Comparison of ENCODE assay signal across 11 cellular contexts in genomic region chr19:55155784-55156183, GRCh38. TPM values are rescaled to one million over a fixed set of nuclear protein-coding genes. Genes with fewer than 3 reads are reported as not detected.
DNase-seq lines count a peak whose midpoint lies in the region; ATAC-seq, FAIRE-seq and TF ChIP-seq lines count a peak whose summit lies in the region.
"Not testable (repeated sequence)": the region's sequence is repeated elsewhere in the genome, so short reads cannot be mapped to it uniquely, and the experiment has no call there.
"Had no signal": no experiment of that assay in that cellular context is flagged by ENCODE, and none has a peak within 500 bp of the region (broad histone marks: within the 10 kb centered on the region; RNA-seq: fewer than 3 reads in every experiment).

No MANE protein-coding gene starts in this region.

- H2AK5ac ChIP-seq in trophoblast cell (ENCODE audit: low read length): not testable (repeated sequence)

- not testable (repeated sequence) for H4K91ac ChIP-seq in trophoblast cell (ENCODE audit: low read depth, low read length)

- not testable (repeated sequence) for H2BK12ac ChIP-seq in trophoblast cell (ENCODE audit: low read length)

- H3K79me1 ChIP-seq in trophoblast cell (ENCODE audit: low read length): not testable (repeated sequence)

- H3K4me2 ChIP-seq in A549 (peak overlapping the region; percentile 70), HepG2 (ENCODE audit: low read depth, low read length) (peak overlapping the region; percentile 74), trophoblast cell (ENCODE audit: low read length) (peak overlapping the region; percentile 23)

- peak overlapping the region; percentile 46; the same call in 1 of the 2 replicates for H3K9ac ChIP-seq in HepG2 (ENCODE audit: insufficient read depth, low read depth, low read length)
- H3K9ac ChIP-seq in trophoblast cell (ENCODE audit: low read length): not testable (repeated sequence)

- TF ChIP-seq CTCF in A549 (IDR thresholded peaks at IDR 0.05); cardiac muscle cell (IDR thresholded peaks at IDR 0.05; ENCODE audit: low read depth, low read length); HepG2 (CRISPR knock-in tag; IDR thresholded peaks at IDR 0.05): not testable (repeated sequence)

- H4K8ac ChIP-seq in trophoblast cell (ENCODE audit: low read depth, low read length): not testable (repeated sequence)

- not testable (repeated sequence) for BruUV-seq in HepG2 (replicated peaks; lab: Mats Ljungman, UMichigan)

- H3K27me3 Mint-ChIP-seq in activated naive CD8-positive, alpha-beta T cell: not testable (repeated sequence)

- H3K18ac ChIP-seq in trophoblast cell (ENCODE audit: low read length): not testable (repeated sequence)

- TF ChIP-seq POLR2A in A549 (IDR thresholded peaks at IDR 0.05; ENCODE audit: low read length); HepG2 (IDR thresholded peaks at IDR 0.05; ENCODE audit: insufficient read depth in 1 of 2, low read depth in 2 of 2, low read length in 2 of 2): not testable (repeated sequence)

- H3K36me3 Mint-ChIP-seq in activated naive CD8-positive, alpha-beta T cell: not testable (repeated sequence)

- H3K4ac ChIP-seq in trophoblast cell (ENCODE audit: low read depth, low read length): not testable (repeated sequence)

- H2BK120ac ChIP-seq in trophoblast cell (ENCODE audit: insufficient read depth, low read length, poor library complexity): not testable (repeated sequence)

- CTCF ChIA-PET in A549 (lab: Yijun Ruan, JAX): interaction anchor here (0.7 to 1.3 kb wide), 3 partner anchors 10 to 231 kb away, joined by 4 to 5 read pairs (median 4); partner anchors contain the start of gene DNAAF3
- CTCF ChIA-PET in HepG2 (lab: Yijun Ruan, JAX; ENCODE audit: low intra/inter-chr PET ratio, low total read pairs): not testable (repeated sequence)

- H3K4me3 Mint-ChIP-seq in activated naive CD8-positive, alpha-beta T cell: peak overlapping the region; percentile 17

- not testable (repeated sequence) for H3K14ac ChIP-seq in trophoblast cell (ENCODE audit: low read length)

- H3K4me1 Mint-ChIP-seq in activated naive CD8-positive, alpha-beta T cell (ENCODE audit: low read depth): peaks cover 29% of the 10 kb centered on the region

- peak in 1 of 2 experiments; percentile 28 for DNase-seq in A549 (ENCODE audit: low read depth in 1 of 2, low spot score in 1 of 2)
- not testable (repeated sequence) for DNase-seq in HAP-1 (ENCODE audit: low spot score in 2 of 2); cardiac muscle cell (ENCODE audit: low read depth in 1 of 2, low spot score in 1 of 2); HepG2 (ENCODE audit: low spot score); trophoblast cell

- TF ChIP-seq EP300 in A549 (IDR thresholded peaks at IDR 0.05); HepG2 (IDR thresholded peaks at IDR 0.05; ENCODE audit: low read depth in 2 of 2, low read length in 2 of 2); HepG2 (CRISPR knock-in tag; IDR thresholded peaks at IDR 0.05; ENCODE audit: borderline replicate concordance): not testable (repeated sequence)

- POLR2A ChIA-PET in A549 (lab: Yijun Ruan, JAX) (interaction anchor here (1.0 to 1.4 kb wide), 2 partner anchors 9 to 252 kb away, joined by 6 to 8 read pairs; partner anchors contain the start of gene UBE2S), HepG2 (lab: Yijun Ruan, JAX) (interaction anchor here (1.1 to 1.2 kb wide), 2 partner anchors 103 to 183 kb away, joined by 4 read pairs; partner anchors contain the start of gene PPP6R1)

- FAIRE-seq in A549 (lab: Jason Lieb, UNC); HepG2 (lab: Jason Lieb, UNC): not testable (repeated sequence)

- H3K4me3 ChIP-seq in A549: peak overlapping the region; percentile 49
- peak overlapping the region; percentile 27 for H3K4me3 ChIP-seq in HAP-1
- peak overlapping the region; percentile 34 for H3K4me3 ChIP-seq in cardiac muscle cell
- H3K4me3 ChIP-seq in HepG2 (replicated peaks in 1 of 3; ENCODE audit: insufficient read depth in 1 of 3, low read depth in 2 of 3, low read length in 3 of 3): peak overlapping the region; percentile 45 to 71 (median 51); a peak in 5 of 6 replicates
- H3K4me3 ChIP-seq in trophoblast cell (ENCODE audit: low read depth, low read length): not testable (repeated sequence)

- in situ Hi-C loops in HAP-1 (cut with MboI; ENCODE audit: low sequenced_read_pairs); HepG2 (cut with HindIII; ENCODE audit: extremely low pct_ligation_motif_present, low pct_unique_long_range_greater_than_20kb): not testable (repeated sequence)

- not testable (repeated sequence) for H2AFZ ChIP-seq in HepG2 (ENCODE audit: low read length); trophoblast cell (ENCODE audit: insufficient read depth, low read length, poor library complexity)

- not testable (repeated sequence) for H3K9me3 ChIP-seq in A549; HAP-1; cardiac muscle cell (ENCODE audit: low read depth); HepG2 (ENCODE audit: low read length)
- peaks cover 10% of the 10 kb centered on the region for H3K9me3 ChIP-seq in trophoblast cell (ENCODE audit: insufficient read depth, low read depth, low read length)

- WGBS in A549 (ENCODE audit: missing lambda C conversion rate): 42% methylated on average over 5 of the region's 5 CpGs
- WGBS in HepG2 (ENCODE audit: low lambda C conversion rate): 0% methylated on average over 3 of the region's 5 CpGs
- WGBS in trophoblast cell (ENCODE audit: extremely low coverage, insufficient coverage, insufficient read length): no CpG with 5 or more reads among the region's 5 CpGs

- H3K23ac ChIP-seq in trophoblast cell (ENCODE audit: low read length): not testable (repeated sequence)

- H3K27ac ChIP-seq in A549: peak overlapping the region; percentile 44 to 76; a peak in 5 of 6 replicates
- H3K27ac ChIP-seq in cardiac muscle cell; HepG2 (ENCODE audit: extremely low read length, insufficient read depth, low read length); trophoblast cell (ENCODE audit: low read depth, low read length): not testable (repeated sequence)

- H3K4me1 ChIP-seq in A549 (peaks cover 20% of the 10 kb centered on the region), cardiac muscle cell (ENCODE audit: low read depth) (peaks cover 15% of the 10 kb centered on the region), HepG2 (ENCODE audit: insufficient read depth, low read length) (peaks cover 20% of the 10 kb centered on the region)
- H3K4me1 ChIP-seq in HAP-1; trophoblast cell (ENCODE audit: control insufficient read depth in 1 of 2, insufficient read depth in 2 of 2, low read length in 2 of 2): not testable (repeated sequence)

- not testable (repeated sequence) for TF ChIP-seq RAD21 in A549 (conservative IDR thresholded peaks at IDR 0.05 in 1 of 2, IDR thresholded peaks at IDR 0.05 in 1 of 2); HepG2 (CRISPR knock-in tag; IDR thresholded peaks at IDR 0.05)

- not testable (repeated sequence) for H3K27ac Mint-ChIP-seq in activated naive CD8-positive, alpha-beta T cell

- not testable (repeated sequence) for H3K79me2 ChIP-seq in HepG2 (ENCODE audit: insufficient read depth, low read length); trophoblast cell (ENCODE audit: control insufficient read depth, insufficient read depth, low read length, poor library complexity)

- intact Hi-C loops in HepG2 (cut with micrococcal nuclease; ENCODE audit: unreplicated experiment): not testable (repeated sequence)

- not testable (repeated sequence) for H3K27me3 ChIP-seq in HAP-1 (ENCODE audit: low read depth); cardiac muscle cell
- H3K27me3 ChIP-seq in HepG2 (ENCODE audit: control insufficient read depth in 1 of 2, insufficient read depth in 2 of 2, low read length in 2 of 2) (peaks cover 0 to 24% of the 10 kb centered on the region in 2 experiments; a peak in 2 of 5 replicates), trophoblast cell (ENCODE audit: insufficient read depth, low read length) (peaks cover 15% of the 10 kb centered on the region)

- H2BK5ac ChIP-seq in trophoblast cell (ENCODE audit: low read depth, low read length, poor library complexity): not testable (repeated sequence)

- H3K36me3 ChIP-seq in HAP-1 (replicated peaks); cardiac muscle cell; HepG2 (replicated peaks in 1 of 2; ENCODE audit: control insufficient read depth in 1 of 2, insufficient read depth in 2 of 2, low read length in 2 of 2); trophoblast cell (ENCODE audit: control insufficient read depth in 1 of 2, insufficient read depth in 2 of 2, low read length in 2 of 2): not testable (repeated sequence)

- H4K12ac ChIP-seq in trophoblast cell (ENCODE audit: low read depth, low read length): not testable (repeated sequence)

- not testable (repeated sequence) for H4K20me1 ChIP-seq in HepG2 (ENCODE audit: insufficient read depth, low read length)

- ATAC-seq in A549 (peak; percentile 10 to 13; a peak in 3 of 6 replicates), HepG2 (0 out of 3 replicates have a peak, but pooled peaks have one; percentile 5)

- not testable (repeated sequence) for H3K9me3 Mint-ChIP-seq in activated naive CD8-positive, alpha-beta T cell (ENCODE audit: low read depth)

RNA-seq across cellular contexts. Expression of gene TNNI3, which starts 1.7 kb away (rescaled TPM):
- polyA plus RNA-seq in A549 (2011; rRNA removed) (4.0 and 7.8 TPM in 2 replicates), A549 (2017; fragmentation: RNase III; extraction: RNeasy Plus Mini Kit Qiagen cat#74134 plus additional on column Dnase treatment) (6.2 to 7.2 TPM (median 6.5 TPM) in 3 replicates), cardiac muscle cell (49.8 and 85.5 TPM in 2 replicates), HepG2 (2011; rRNA removed) (3.7 TPM in 2 replicates)
- 9.2 and 10.6 TPM in 2 replicates for polyA plus RNA-seq in A549 (2012; cell fraction: cytosol; rRNA removed)
- 6.0 and 6.9 TPM in 2 replicates for polyA plus RNA-seq in A549 (2012; cell fraction: nucleus; rRNA removed)
- 0.63 and 1.4 TPM in 2 replicates for polyA minus RNA-seq in A549 (2011; rRNA and poly(A)+ RNA removed)
- total RNA-seq in cardiac muscle cell (64.5 and 78.6 TPM in 2 replicates), HepG2 (2016; rRNA removed; fragmentation: Illumina TruSeq; extraction: Trizol) (3.5 and 3.7 TPM in 2 replicates)
- 1.9 and 3.2 TPM in 2 replicates for total RNA-seq in HepG2 (2016; cell fraction: cytosol; rRNA removed; fragmentation: Illumina TruSeq; extraction: Trizol; ENCODE audit: low read depth)
- total RNA-seq in HepG2 (2016; cell fraction: insoluble cytoplasmic fraction; rRNA removed; fragmentation: Illumina TruSeq; extraction: Trizol): 3.8 and 5.6 TPM in 2 replicates
- total RNA-seq in HepG2 (2016; cell fraction: membrane; rRNA removed; fragmentation: Illumina TruSeq; extraction: Trizol): 2.0 and 2.4 TPM in 2 replicates
- total RNA-seq in HepG2 (2016; cell fraction: nucleus; rRNA removed; fragmentation: Illumina TruSeq; extraction: Trizol): 1.6 and 2.3 TPM in 2 replicates
- 4.8 and 5.7 TPM in 2 replicates for polyA plus RNA-seq in HepG2 (2011; cell fraction: cytosol; rRNA removed)
- 2.4 and 3.1 TPM in 2 replicates for polyA plus RNA-seq in HepG2 (2011; cell fraction: nucleus; rRNA removed)
- polyA plus RNA-seq in HepG2 (2012): 4.6 and 9.0 TPM in 2 replicates
- polyA plus RNA-seq in HepG2 (2016; cell fraction: cytosol; fragmentation: Illumina TruSeq; extraction: Trizol; ENCODE audit: low read depth): 1.5 and 2.8 TPM in 2 replicates
- 4.3 and 5.1 TPM in 2 replicates for polyA plus RNA-seq in HepG2 (2016; cell fraction: insoluble cytoplasmic fraction; fragmentation: Illumina TruSeq; extraction: Trizol; ENCODE audit: low read depth)
- 1.1 and 1.6 TPM in 2 replicates for polyA plus RNA-seq in HepG2 (2016; cell fraction: membrane; fragmentation: Illumina TruSeq; extraction: Trizol; ENCODE audit: low read depth)
- polyA plus RNA-seq in HepG2 (2016; cell fraction: nucleus; fragmentation: Illumina TruSeq; extraction: Trizol; ENCODE audit: insufficient read depth, low read depth): 3.4 TPM in 2 replicates
- polyA minus RNA-seq in HepG2 (2011; rRNA and poly(A)+ RNA removed; ENCODE audit: low replicate concordance): 0.48 and 0.75 TPM in 2 replicates
- polyA minus RNA-seq in HepG2 (2011; cell fraction: cytosol; rRNA and poly(A)+ RNA removed): not detected in 2 replicates
- polyA minus RNA-seq in HepG2 (2011; cell fraction: nucleus; rRNA and poly(A)+ RNA removed): not detected in 2 replicates
- polyA plus RNA-seq in trophoblast cell (2013): 0.05 and 0.33 TPM in 2 replicates
- total RNA-seq: A172; activated CD4-positive, alpha-beta memory T cell treated with anti-CD3 and anti-CD28 coated beads, Interleukin-2, amount 10 ng/mL, durations not matched to agents 7 days and 5 days; endothelial cell of umbilical vein; subcutaneous adipose tissue had no signal
- polyA plus RNA-seq: endothelial cell of umbilical vein had no signal

RNA-seq across cellular contexts. Expression of gene TNNT1, which starts 6.8 kb away (rescaled TPM):
- 73.0 and 140 TPM in 2 replicates for polyA plus RNA-seq in A549 (2011; rRNA removed)
- polyA plus RNA-seq in A549 (2012; cell fraction: cytosol; rRNA removed): 109 and 136 TPM in 2 replicates
- 47.2 and 53.6 TPM in 2 replicates for polyA plus RNA-seq in A549 (2012; cell fraction: nucleus; rRNA removed)
- polyA plus RNA-seq in A549 (2017; fragmentation: RNase III; extraction: RNeasy Plus Mini Kit Qiagen cat#74134 plus additional on column Dnase treatment): 118 to 155 TPM (median 155 TPM) in 3 replicates
- polyA minus RNA-seq in A549 (2011; rRNA and poly(A)+ RNA removed): 18.7 and 22.6 TPM in 2 replicates
- total RNA-seq in cardiac muscle cell: 16.1 and 25.0 TPM in 2 replicates
- polyA plus RNA-seq in cardiac muscle cell: 34.7 and 35.5 TPM in 2 replicates
- 1.3 and 1.4 TPM in 2 replicates for total RNA-seq in HepG2 (2016; rRNA removed; fragmentation: Illumina TruSeq; extraction: Trizol)
- 0.91 and 3.3 TPM in 2 replicates for total RNA-seq in HepG2 (2016; cell fraction: cytosol; rRNA removed; fragmentation: Illumina TruSeq; extraction: Trizol; ENCODE audit: low read depth)
- 1.3 and 1.5 TPM in 2 replicates for total RNA-seq in HepG2 (2016; cell fraction: insoluble cytoplasmic fraction; rRNA removed; fragmentation: Illumina TruSeq; extraction: Trizol)
- 3.2 and 3.6 TPM in 2 replicates for total RNA-seq in HepG2 (2016; cell fraction: membrane; rRNA removed; fragmentation: Illumina TruSeq; extraction: Trizol)
- 0.99 and 1.1 TPM in 2 replicates for total RNA-seq in HepG2 (2016; cell fraction: nucleus; rRNA removed; fragmentation: Illumina TruSeq; extraction: Trizol)
- polyA plus RNA-seq in HepG2 (2011; rRNA removed): 1.3 and 2.4 TPM in 2 replicates
- polyA plus RNA-seq in HepG2 (2011; cell fraction: cytosol; rRNA removed): 2.1 and 2.2 TPM in 2 replicates
- polyA plus RNA-seq in HepG2 (2011; cell fraction: nucleus; rRNA removed): 1.6 and 1.8 TPM in 2 replicates
- 1.8 and 3.8 TPM in 2 replicates for polyA plus RNA-seq in HepG2 (2012)
- polyA plus RNA-seq in HepG2 (2016; cell fraction: cytosol; fragmentation: Illumina TruSeq; extraction: Trizol; ENCODE audit: low read depth): 3.1 and 3.6 TPM in 2 replicates
- 0.81 and 1.7 TPM in 2 replicates for polyA plus RNA-seq in HepG2 (2016; cell fraction: insoluble cytoplasmic fraction; fragmentation: Illumina TruSeq; extraction: Trizol; ENCODE audit: low read depth)
- polyA plus RNA-seq in HepG2 (2016; cell fraction: membrane; fragmentation: Illumina TruSeq; extraction: Trizol; ENCODE audit: low read depth): 2.3 and 3.5 TPM in 2 replicates
- polyA plus RNA-seq in HepG2 (2016; cell fraction: nucleus; fragmentation: Illumina TruSeq; extraction: Trizol; ENCODE audit: insufficient read depth, low read depth): 1.7 and 2.1 TPM in 2 replicates
- polyA minus RNA-seq in HepG2 (2011; rRNA and poly(A)+ RNA removed; ENCODE audit: low replicate concordance): 0.64 and 6.2 TPM in 2 replicates
- 2.5 TPM in 1 of 2 replicates, not detected in the other for polyA minus RNA-seq in HepG2 (2011; cell fraction: cytosol; rRNA and poly(A)+ RNA removed)
- 1.0 TPM in 1 of 2 replicates, not detected in the other for polyA minus RNA-seq in HepG2 (2011; cell fraction: nucleus; rRNA and poly(A)+ RNA removed)
- 8.9 and 10.6 TPM in 2 replicates for polyA plus RNA-seq in trophoblast cell (2013)

RNA-seq across cellular contexts. Expression of gene DNAAF3, which starts 10.6 kb away (rescaled TPM):
- polyA plus RNA-seq in A549 (2011; rRNA removed): 3.1 and 4.0 TPM in 2 replicates
- 4.2 and 4.7 TPM in 2 replicates for polyA plus RNA-seq in A549 (2012; cell fraction: cytosol; rRNA removed)
- 21.3 and 24.1 TPM in 2 replicates for polyA plus RNA-seq in A549 (2012; cell fraction: nucleus; rRNA removed)
- 3.7 to 5.4 TPM (median 5.3 TPM) in 3 replicates for polyA plus RNA-seq in A549 (2017; fragmentation: RNase III; extraction: RNeasy Plus Mini Kit Qiagen cat#74134 plus additional on column Dnase treatment)
- polyA minus RNA-seq in A549 (2011; rRNA and poly(A)+ RNA removed): 2.8 and 3.4 TPM in 2 replicates
- 3.2 and 3.5 TPM in 2 replicates for total RNA-seq in cardiac muscle cell
- polyA plus RNA-seq in cardiac muscle cell: 7.6 and 14.3 TPM in 2 replicates
- 0.40 and 0.41 TPM in 2 replicates for total RNA-seq in HepG2 (2016; rRNA removed; fragmentation: Illumina TruSeq; extraction: Trizol)
- 0.40 TPM in 1 of 2 replicates, not detected in the other for total RNA-seq in HepG2 (2016; cell fraction: cytosol; rRNA removed; fragmentation: Illumina TruSeq; extraction: Trizol; ENCODE audit: low read depth)
- 0.17 and 0.30 TPM in 2 replicates for total RNA-seq in HepG2 (2016; cell fraction: insoluble cytoplasmic fraction; rRNA removed; fragmentation: Illumina TruSeq; extraction: Trizol)
- 0.17 and 0.34 TPM in 2 replicates for total RNA-seq in HepG2 (2016; cell fraction: membrane; rRNA removed; fragmentation: Illumina TruSeq; extraction: Trizol)
- total RNA-seq in HepG2 (2016; cell fraction: nucleus; rRNA removed; fragmentation: Illumina TruSeq; extraction: Trizol): 0.66 and 1.1 TPM in 2 replicates
- 0.30 and 0.33 TPM in 2 replicates for polyA plus RNA-seq in HepG2 (2011; rRNA removed)
- 0.12 and 0.27 TPM in 2 replicates for polyA plus RNA-seq in HepG2 (2011; cell fraction: cytosol; rRNA removed)
- polyA plus RNA-seq in HepG2 (2011; cell fraction: nucleus; rRNA removed): 1.0 and 1.6 TPM in 2 replicates
- 0.24 and 0.31 TPM in 2 replicates for polyA plus RNA-seq in HepG2 (2012)
- 0.28 TPM in 1 of 2 replicates, not detected in the other for polyA plus RNA-seq in HepG2 (2016; cell fraction: cytosol; fragmentation: Illumina TruSeq; extraction: Trizol; ENCODE audit: low read depth)
- 0.41 and 0.73 TPM in 2 replicates for polyA plus RNA-seq in HepG2 (2016; cell fraction: insoluble cytoplasmic fraction; fragmentation: Illumina TruSeq; extraction: Trizol; ENCODE audit: low read depth)
- polyA plus RNA-seq in HepG2 (2016; cell fraction: membrane; fragmentation: Illumina TruSeq; extraction: Trizol; ENCODE audit: low read depth): not detected in 2 replicates
- 1.1 and 1.9 TPM in 2 replicates for polyA plus RNA-seq in HepG2 (2016; cell fraction: nucleus; fragmentation: Illumina TruSeq; extraction: Trizol; ENCODE audit: insufficient read depth, low read depth)
- polyA minus RNA-seq in HepG2 (2011; rRNA and poly(A)+ RNA removed; ENCODE audit: low replicate concordance): 0.06 and 16.2 TPM in 2 replicates
- not detected in 2 replicates for polyA minus RNA-seq in HepG2 (2011; cell fraction: cytosol; rRNA and poly(A)+ RNA removed)
- 0.26 TPM in 1 of 2 replicates, not detected in the other for polyA minus RNA-seq in HepG2 (2011; cell fraction: nucleus; rRNA and poly(A)+ RNA removed)
- 0.44 and 0.53 TPM in 2 replicates for polyA plus RNA-seq in trophoblast cell (2013)
- total RNA-seq: activated CD4-positive, alpha-beta memory T cell treated with anti-CD3 and anti-CD28 coated beads, Interleukin-2, amount 10 ng/mL, durations not matched to agents 7 days and 5 days had no signal

RNA-seq across cellular contexts. Expression of gene SYT5, which starts 24.3 kb away (rescaled TPM):
- polyA plus RNA-seq in A549 (2011; rRNA removed): 0.23 and 0.69 TPM in 2 replicates
- polyA plus RNA-seq in A549 (2012; cell fraction: cytosol; rRNA removed): 0.14 and 0.22 TPM in 2 replicates
- 1.1 and 1.8 TPM in 2 replicates for polyA plus RNA-seq in A549 (2012; cell fraction: nucleus; rRNA removed)
- 0.43 to 0.65 TPM (median 0.63 TPM) in 3 replicates for polyA plus RNA-seq in A549 (2017; fragmentation: RNase III; extraction: RNeasy Plus Mini Kit Qiagen cat#74134 plus additional on column Dnase treatment)
- 0.08 and 0.44 TPM in 2 replicates for polyA minus RNA-seq in A549 (2011; rRNA and poly(A)+ RNA removed)
- 0.12 and 0.53 TPM in 2 replicates for total RNA-seq in cardiac muscle cell
- polyA plus RNA-seq in cardiac muscle cell: not detected in 2 replicates
- not detected in 2 replicates for total RNA-seq in HepG2 (2016; rRNA removed; fragmentation: Illumina TruSeq; extraction: Trizol)
- not detected in 2 replicates for total RNA-seq in HepG2 (2016; cell fraction: cytosol; rRNA removed; fragmentation: Illumina TruSeq; extraction: Trizol; ENCODE audit: low read depth)
- not detected in 2 replicates for total RNA-seq in HepG2 (2016; cell fraction: insoluble cytoplasmic fraction; rRNA removed; fragmentation: Illumina TruSeq; extraction: Trizol)
- total RNA-seq in HepG2 (2016; cell fraction: membrane; rRNA removed; fragmentation: Illumina TruSeq; extraction: Trizol): not detected in 2 replicates
- 0.12 TPM in 1 of 2 replicates, not detected in the other for total RNA-seq in HepG2 (2016; cell fraction: nucleus; rRNA removed; fragmentation: Illumina TruSeq; extraction: Trizol)
- polyA plus RNA-seq in HepG2 (2011; rRNA removed): 0.04 TPM in 1 of 2 replicates, not detected in the other
- 0.11 TPM in 1 of 2 replicates, not detected in the other for polyA plus RNA-seq in HepG2 (2011; cell fraction: cytosol; rRNA removed)
- polyA plus RNA-seq in HepG2 (2011; cell fraction: nucleus; rRNA removed): 0.87 and 0.90 TPM in 2 replicates
- polyA plus RNA-seq in HepG2 (2012): 0.24 and 0.25 TPM in 2 replicates
- not detected in 2 replicates for polyA plus RNA-seq in HepG2 (2016; cell fraction: cytosol; fragmentation: Illumina TruSeq; extraction: Trizol; ENCODE audit: low read depth)
- not detected in 2 replicates for polyA plus RNA-seq in HepG2 (2016; cell fraction: insoluble cytoplasmic fraction; fragmentation: Illumina TruSeq; extraction: Trizol; ENCODE audit: low read depth)
- polyA plus RNA-seq in HepG2 (2016; cell fraction: membrane; fragmentation: Illumina TruSeq; extraction: Trizol; ENCODE audit: low read depth): not detected in 2 replicates
- polyA plus RNA-seq in HepG2 (2016; cell fraction: nucleus; fragmentation: Illumina TruSeq; extraction: Trizol; ENCODE audit: insufficient read depth, low read depth): not detected in 2 replicates
- polyA minus RNA-seq in HepG2 (2011; rRNA and poly(A)+ RNA removed; ENCODE audit: low replicate concordance): 0.05 and 0.52 TPM in 2 replicates
- polyA minus RNA-seq in HepG2 (2011; cell fraction: cytosol; rRNA and poly(A)+ RNA removed): not detected in 2 replicates
- polyA minus RNA-seq in HepG2 (2011; cell fraction: nucleus; rRNA and poly(A)+ RNA removed): 0.62 and 2.8 TPM in 2 replicates
- 0.08 and 0.11 TPM in 2 replicates for polyA plus RNA-seq in trophoblast cell (2013)
- total RNA-seq: activated CD4-positive, alpha-beta memory T cell treated with anti-CD3 and anti-CD28 coated beads, Interleukin-2, amount 10 ng/mL, durations not matched to agents 7 days and 5 days; left cardiac atrium; subcutaneous adipose tissue had no signal
- polyA plus RNA-seq: endothelial cell of umbilical vein had no signal

RNA-seq across cellular contexts. Expression of gene PPP1R12C, which starts 38.3 kb away (rescaled TPM):
- polyA plus RNA-seq in A549 (2011; rRNA removed): 18.0 and 22.0 TPM in 2 replicates
- 64.3 and 73.9 TPM in 2 replicates for polyA plus RNA-seq in A549 (2012; cell fraction: cytosol; rRNA removed)
- 423 and 463 TPM in 2 replicates for polyA plus RNA-seq in A549 (2012; cell fraction: nucleus; rRNA removed)
- polyA plus RNA-seq in A549 (2017; fragmentation: RNase III; extraction: RNeasy Plus Mini Kit Qiagen cat#74134 plus additional on column Dnase treatment): 62.1 to 70.3 TPM (median 70.2 TPM) in 3 replicates
- polyA minus RNA-seq in A549 (2011; rRNA and poly(A)+ RNA removed): 19.0 and 20.4 TPM in 2 replicates
- total RNA-seq in cardiac muscle cell: 107 and 120 TPM in 2 replicates
- 32.9 and 38.0 TPM in 2 replicates for polyA plus RNA-seq in cardiac muscle cell
- 13.0 and 29.7 TPM in 2 replicates for total RNA-seq in HepG2 (2016; rRNA removed; fragmentation: Illumina TruSeq; extraction: Trizol)
- 8.7 and 9.6 TPM in 2 replicates for total RNA-seq in HepG2 (2016; cell fraction: cytosol; rRNA removed; fragmentation: Illumina TruSeq; extraction: Trizol; ENCODE audit: low read depth)
- total RNA-seq in HepG2 (2016; cell fraction: insoluble cytoplasmic fraction; rRNA removed; fragmentation: Illumina TruSeq; extraction: Trizol): 10.7 and 30.4 TPM in 2 replicates
- 16.0 and 19.8 TPM in 2 replicates for total RNA-seq in HepG2 (2016; cell fraction: membrane; rRNA removed; fragmentation: Illumina TruSeq; extraction: Trizol)
- total RNA-seq in HepG2 (2016; cell fraction: nucleus; rRNA removed; fragmentation: Illumina TruSeq; extraction: Trizol): 33.8 and 39.8 TPM in 2 replicates
- polyA plus RNA-seq in HepG2 (2011; rRNA removed): 30.3 and 40.4 TPM in 2 replicates
- 13.1 and 19.7 TPM in 2 replicates for polyA plus RNA-seq in HepG2 (2011; cell fraction: cytosol; rRNA removed)
- 234 and 309 TPM in 2 replicates for polyA plus RNA-seq in HepG2 (2011; cell fraction: nucleus; rRNA removed)
- 30.8 and 39.8 TPM in 2 replicates for polyA plus RNA-seq in HepG2 (2012)
- polyA plus RNA-seq in HepG2 (2016; cell fraction: cytosol; fragmentation: Illumina TruSeq; extraction: Trizol; ENCODE audit: low read depth): 16.9 and 17.6 TPM in 2 replicates
- polyA plus RNA-seq in HepG2 (2016; cell fraction: insoluble cytoplasmic fraction; fragmentation: Illumina TruSeq; extraction: Trizol; ENCODE audit: low read depth): 21.3 and 29.2 TPM in 2 replicates
- polyA plus RNA-seq in HepG2 (2016; cell fraction: membrane; fragmentation: Illumina TruSeq; extraction: Trizol; ENCODE audit: low read depth): 27.6 and 31.9 TPM in 2 replicates
- 194 and 196 TPM in 2 replicates for polyA plus RNA-seq in HepG2 (2016; cell fraction: nucleus; fragmentation: Illumina TruSeq; extraction: Trizol; ENCODE audit: insufficient read depth, low read depth)
- polyA minus RNA-seq in HepG2 (2011; rRNA and poly(A)+ RNA removed; ENCODE audit: low replicate concordance): 20.6 and 25.3 TPM in 2 replicates
- 6.3 and 6.7 TPM in 2 replicates for polyA minus RNA-seq in HepG2 (2011; cell fraction: cytosol; rRNA and poly(A)+ RNA removed)
- 22.7 and 26.5 TPM in 2 replicates for polyA minus RNA-seq in HepG2 (2011; cell fraction: nucleus; rRNA and poly(A)+ RNA removed)
- polyA plus RNA-seq in trophoblast cell (2013): 65.1 and 65.9 TPM in 2 replicates

Comparison
In these comparisons a context has a peak if more than half of its experiments do, and no peak if none do; other contexts are left out.
1. H3K4me2 ChIP-seq: peak in every context shown above with its lines; median percentile 74 in HepG2; 70 in A549; 23 in trophoblast cell.